ENCODE assay signal across 2 cellular contexts in genomic region chr2:238865744-238866355, GRCh38.
TF ChIP-seq lines count a peak whose summit lies in the region.

No MANE protein-coding gene starts in this region.

TF ChIP-seq in A549, 52 proteins besides CTCF, POLR2A, EP300 and RAD21:
- TF ChIP-seq RNF2 (IDR thresholded peaks at IDR 0.05; ENCODE audit: borderline replicate concordance, low read depth) (no peak), NR3C1 (IDR thresholded peaks at IDR 0.05) (no peak), RARB (CRISPR knock-in tag; IDR thresholded peaks at IDR 0.05) (no peak), ZSCAN20 (CRISPR knock-in tag; IDR thresholded peaks at IDR 0.05) (no peak), SMC3 (IDR thresholded peaks at IDR 0.05) (no peak), HEYL (CRISPR knock-in tag; IDR thresholded peaks at IDR 0.05) (no peak), E2F6 (IDR thresholded peaks at IDR 0.05; ENCODE audit: borderline replicate concordance, low read depth) (no peak), FOSL2 (IDR thresholded peaks at IDR 0.05) (no peak), FOSL2 (CRISPR knock-in tag; IDR thresholded peaks at IDR 0.05) (no peak), GATA3 (IDR thresholded peaks at IDR 0.05; ENCODE audit: borderline replicate concordance) (no peak), RFX5 (IDR thresholded peaks at IDR 0.05) (no peak), ZC3H11A (IDR thresholded peaks at IDR 0.05) (no peak), JUN (IDR thresholded peaks at IDR 0.05) (no peak), ZFP36 (IDR thresholded peaks at IDR 0.05; ENCODE audit: borderline replicate concordance, partially characterized antibody) (no peak), ATOH8 (CRISPR knock-in tag; IDR thresholded peaks at IDR 0.05; ENCODE audit: low read depth) (no peak)

TF ChIP-seq in IMR-90, 13 proteins besides CTCF, POLR2A, EP300 and RAD21:
- TF ChIP-seq CHD1 (IDR thresholded peaks at IDR 0.05; ENCODE audit: low read depth, low read length) (no peak), ELK1 (IDR thresholded peaks at IDR 0.05; ENCODE audit: borderline replicate concordance, low read depth, low read length) (no peak), CEBPB (IDR thresholded peaks at IDR 0.05; ENCODE audit: low read depth, low read length) (no peak), NFE2L2 (IDR thresholded peaks at IDR 0.05; ENCODE audit: low read depth, low read length) (no peak), SMC3 (IDR thresholded peaks at IDR 0.05; ENCODE audit: low read depth, low read length) (no peak), USF2 (IDR thresholded peaks at IDR 0.05; ENCODE audit: low read depth, low read length) (no peak), MAZ (IDR thresholded peaks at IDR 0.05; ENCODE audit: borderline replicate concordance, low read depth, low read length) (no peak)
